Comparison of ENCODE assay signal across 8 cellular contexts in the genomic region with DNA sequence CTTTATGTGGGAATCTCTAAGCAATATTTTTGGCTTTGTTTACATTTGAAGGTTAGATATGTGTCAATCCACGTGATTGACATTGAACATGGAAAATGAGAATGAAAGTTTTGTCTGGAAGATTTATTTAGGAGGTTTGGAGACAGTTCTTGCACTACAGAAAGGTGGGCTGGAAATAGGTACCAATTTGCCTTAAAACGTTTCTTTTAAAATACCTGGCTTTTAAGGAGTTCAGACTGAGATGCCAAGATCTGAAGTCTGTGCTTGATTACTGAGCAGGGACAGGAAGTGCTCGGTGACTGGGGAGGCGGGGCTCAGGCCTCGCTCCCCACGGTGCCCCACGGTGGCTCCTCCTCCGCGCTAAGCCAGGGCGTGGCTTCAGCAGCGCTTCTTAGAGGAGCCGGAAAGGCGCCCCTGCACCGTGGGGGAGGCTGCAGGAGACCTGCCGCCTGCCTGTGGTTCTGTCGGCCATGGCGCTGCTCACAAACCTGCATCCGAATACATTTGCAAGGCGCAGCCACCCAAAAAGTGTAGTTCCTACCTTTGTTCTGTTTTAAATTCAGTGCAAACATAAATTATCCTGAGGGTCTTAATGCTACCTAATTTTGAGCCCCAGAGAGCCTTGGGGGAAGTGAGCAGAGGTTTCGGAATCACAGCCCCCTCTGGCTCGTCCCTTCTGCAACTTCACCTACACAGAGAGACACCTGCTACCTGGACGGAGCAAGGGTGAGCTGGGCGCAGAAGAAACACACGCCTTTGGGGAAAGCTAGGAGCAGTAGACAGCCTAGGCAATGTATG. TPM values are rescaled to one million over a fixed set of nuclear protein-coding genes. Genes with fewer than 3 reads are reported as not detected.
DNase-seq lines count a peak whose midpoint lies in the region; ATAC-seq and TF ChIP-seq lines count a peak whose summit lies in the region.

No MANE protein-coding gene starts in this region.

- no peaks in the 10 kb centered on the region for H3K27me3 ChIP-seq in KMS-11 (ENCODE audit: insufficient read depth, low read depth)

- H3K9me3 Mint-ChIP-seq in activated T-helper 17 cell treated with anti-CD3 and anti-CD28 coated beads, Interleukin-2, amount 50 U/mL, for 72 hours: no peaks in the 10 kb centered on the region
- no peaks in the 10 kb centered on the region for H3K9me3 Mint-ChIP-seq in nephron
- no peaks in the 10 kb centered on the region for H3K9me3 Mint-ChIP-seq in stimulated activated naive CD8-positive, alpha-beta T cell treated with anti-CD3 and anti-CD28 coated beads, Interleukin-15, Interleukin-2, amounts not matched to agents 100 ng/mL and 50 ng/mL, for 24 hours

- no peaks in the 10 kb centered on the region for H3K27me3 Mint-ChIP-seq in activated T-helper 17 cell treated with anti-CD3 and anti-CD28 coated beads, Interleukin-2, amount 50 U/mL, for 72 hours
- H3K27me3 Mint-ChIP-seq in nephron (ENCODE audit: low read depth): peaks cover 9% of the 10 kb centered on the region
- H3K27me3 Mint-ChIP-seq in stimulated activated naive CD8-positive, alpha-beta T cell treated with anti-CD3 and anti-CD28 coated beads, Interleukin-15, Interleukin-2, amounts not matched to agents 100 ng/mL and 50 ng/mL, for 24 hours: peaks cover 3% of the 10 kb centered on the region

- H3K4me3 ChIP-seq in KMS-11 (IDR thresholded peaks at IDR 0.05; ENCODE audit: insufficient read depth, low read depth, low read length) (no peak overlapping the region), fibroblast of the aortic adventitia (ENCODE audit: low read depth, low read length) (no peak overlapping the region)

- peak overlapping the region; percentile 82 for H3K9ac ChIP-seq in KMS-11

- H3K36me3 Mint-ChIP-seq in activated T-helper 17 cell treated with anti-CD3 and anti-CD28 coated beads, Interleukin-2, amount 50 U/mL, for 72 hours (ENCODE audit: low read depth): peaks cover 91% of the 10 kb centered on the region
- peaks cover 33% of the 10 kb centered on the region for H3K36me3 Mint-ChIP-seq in nephron (ENCODE audit: low read depth)
- peaks cover 57% of the 10 kb centered on the region for H3K36me3 Mint-ChIP-seq in stimulated activated naive CD8-positive, alpha-beta T cell treated with anti-CD3 and anti-CD28 coated beads, Interleukin-15, Interleukin-2, amounts not matched to agents 100 ng/mL and 50 ng/mL, for 24 hours (ENCODE audit: low read depth)

- H3K4me1 Mint-ChIP-seq in activated T-helper 17 cell treated with anti-CD3 and anti-CD28 coated beads, Interleukin-2, amount 50 U/mL, for 72 hours: peaks cover 31% of the 10 kb centered on the region
- peaks cover 55% of the 10 kb centered on the region for H3K4me1 Mint-ChIP-seq in nephron
- peaks cover 60% of the 10 kb centered on the region for H3K4me1 Mint-ChIP-seq in stimulated activated naive CD8-positive, alpha-beta T cell treated with anti-CD3 and anti-CD28 coated beads, Interleukin-15, Interleukin-2, amounts not matched to agents 100 ng/mL and 50 ng/mL, for 24 hours (ENCODE audit: low read depth)

- H2AFZ ChIP-seq in KMS-11 (ENCODE audit: low read depth): peak overlapping the region; percentile 63

- TF ChIP-seq CTCF in KMS-11 (conservative IDR thresholded peaks at IDR 0.05; ENCODE audit: low read depth, low read length): peak; percentile 21; the same call in 1 of the 2 replicates
- no peak for TF ChIP-seq CTCF in fibroblast of the aortic adventitia (IDR thresholded peaks at IDR 0.05; ENCODE audit: insufficient read depth, low read length)
- peak in 1 of 3 experiments; percentile 10 for TF ChIP-seq CTCF in nephron (IDR thresholded peaks at IDR 0.05; ENCODE audit: unreplicated experiment in 3 of 3)

- H4K20me1 ChIP-seq in KMS-11 (ENCODE audit: insufficient read depth): no peaks in the 10 kb centered on the region

- H3K79me2 ChIP-seq in KMS-11 (ENCODE audit: insufficient read depth, low read depth): peaks cover 6% of the 10 kb centered on the region; the same call in 1 of the 2 replicates

- H3K36me3 ChIP-seq in KMS-11 (ENCODE audit: insufficient read depth): no peaks in the 10 kb centered on the region

- peak overlapping the region; percentile 99 for H3K27ac Mint-ChIP-seq in activated T-helper 17 cell treated with anti-CD3 and anti-CD28 coated beads, Interleukin-2, amount 50 U/mL, for 72 hours
- H3K27ac Mint-ChIP-seq in nephron: peak overlapping the region; percentile 73 to 93 (median 90)
- H3K27ac Mint-ChIP-seq in stimulated activated naive CD8-positive, alpha-beta T cell treated with anti-CD3 and anti-CD28 coated beads, Interleukin-15, Interleukin-2, amounts not matched to agents 100 ng/mL and 50 ng/mL, for 24 hours: peak overlapping the region; percentile 100

- ATAC-seq in GM21528 (IDR thresholded peaks at IDR 0.05; ENCODE audit: low FRiP score, unreplicated experiment): peak; percentile 34
- ATAC-seq in activated T-helper 17 cell treated with anti-CD3 and anti-CD28 coated beads, Interleukin-2, amount 50 U/mL, for 72 hours (replicated peaks): peak; percentile 49

- H3K4me3 Mint-ChIP-seq in activated T-helper 17 cell treated with anti-CD3 and anti-CD28 coated beads, Interleukin-2, amount 50 U/mL, for 72 hours: peak overlapping the region; percentile 84
- peak overlapping the region; percentile 53 to 73 (median 71) for H3K4me3 Mint-ChIP-seq in nephron
- peak overlapping the region; percentile 97 for H3K4me3 Mint-ChIP-seq in stimulated activated naive CD8-positive, alpha-beta T cell treated with anti-CD3 and anti-CD28 coated beads, Interleukin-15, Interleukin-2, amounts not matched to agents 100 ng/mL and 50 ng/mL, for 24 hours

- peaks cover 30% of the 10 kb centered on the region for H3K4me1 ChIP-seq in KMS-11 (ENCODE audit: low read depth, poor library complexity, severe bottlenecking)

- DNase-seq in D341Med (ENCODE audit: low spot score): peak; percentile 92
- DNase-seq in RPMI8226: peak; percentile 99
- peak; percentile 56 for DNase-seq in fibroblast of the aortic adventitia (ENCODE audit: low read depth)

- peak overlapping the region; percentile 92 for H3K27ac ChIP-seq in KMS-11

- peak overlapping the region; percentile 100 for H3K4me2 ChIP-seq in KMS-11

RNA-seq across cellular contexts. Expression of gene USP20, which starts 49.2 kb away (rescaled TPM):
- 10 to 100 TPM; 50.1 to 52.5 TPM for total RNA-seq in activated T-helper 17 cell treated with anti-CD3 and anti-CD28 coated beads, Interleukin-2, amount 50 U/mL, for 72 hours
- 7.5 and 11.4 TPM in 2 replicates for total RNA-seq in fibroblast of the aortic adventitia (ENCODE audit: low replicate concordance)

RNA-seq across cellular contexts. Expression of gene C9orf78, which starts 49.3 kb away (rescaled TPM):
- 10 to 100 TPM; 23.4 to 73.3 TPM for total RNA-seq in activated T-helper 17 cell treated with anti-CD3 and anti-CD28 coated beads, Interleukin-2, amount 50 U/mL, for 72 hours
- total RNA-seq in fibroblast of the aortic adventitia (ENCODE audit: low replicate concordance): 37.3 and 107 TPM in 2 replicates
